Comparison of ENCODE assay signal across 9 cellular contexts in genomic region chr4:119356041-119356440, GRCh38. TPM values are rescaled to one million over a fixed set of nuclear protein-coding genes. Genes with fewer than 3 reads are reported as not detected.
"Had no signal": no experiment of that assay in that cellular context is flagged by ENCODE, and none has a peak within 500 bp of the region (broad histone marks: within the 10 kb centered on the region; RNA-seq: fewer than 3 reads in every experiment).

No MANE protein-coding gene starts in this region.

RNA-seq across cellular contexts. Expression of gene FABP2, which starts 34.1 kb away (rescaled TPM):
- total RNA-seq: activated CD4-positive, alpha-beta memory T cell treated with anti-CD3 and anti-CD28 coated beads for 36 hours; activated CD4-positive, alpha-beta T cell treated with anti-CD3 and anti-CD28 coated beads, Interleukin-2, amount 10 ng/mL, durations not matched to agents 7 days and 5 days; activated naive CD4-positive, alpha-beta T cell treated with anti-CD3 and anti-CD28 coated beads, Interleukin-2, amount 50 U/mL, for 72 hours; activated T-cell treated with anti-CD3 and anti-CD28 coated beads, Interleukin-2, amount 50 U/mL, for 4 hours; ascending aorta; K562; OCI-LY7; RPMI7951; T-helper 2 cell treated with Interferon-gamma antibody and Interleukin-4, amounts not matched to agents 100 ng/mL and 5 ng/mL, for 36 hours had no signal
- polyA plus RNA-seq: K562 had no signal
